In the genomic region with DNA sequence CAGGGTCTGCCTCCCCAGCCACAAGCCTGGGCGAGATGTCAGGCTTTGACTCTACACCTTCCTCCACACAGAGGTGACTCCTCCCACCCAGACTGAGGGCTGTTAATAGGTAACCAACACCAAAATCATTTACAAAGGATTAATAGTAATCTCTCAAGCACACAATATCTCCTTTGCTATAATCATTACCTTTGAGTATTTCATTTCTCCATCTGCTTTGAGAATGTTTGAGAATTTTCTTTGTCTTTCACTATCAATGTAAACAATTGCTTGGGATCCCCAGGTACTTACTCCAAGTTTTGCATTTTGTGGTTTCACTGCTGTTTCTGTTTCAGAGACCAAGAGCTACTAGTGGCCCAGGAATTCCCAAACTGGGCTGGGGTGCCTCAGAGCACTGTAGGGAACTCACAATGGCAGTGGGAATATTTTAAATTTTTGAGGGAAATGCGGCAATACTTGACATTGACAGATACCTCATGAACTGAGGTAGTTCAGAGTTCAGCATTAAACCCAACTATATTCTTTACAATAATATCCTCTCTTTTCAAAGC, we compare ENCODE assay signal across 12 cellular contexts.
A peak's percentile ranks its signal among the peaks of the same experiment; 100 is the strongest.
DNase-seq lines count a peak whose midpoint lies in the region; ATAC-seq, FAIRE-seq and TF ChIP-seq lines count a peak whose summit lies in the region.
"Had no signal": no experiment of that assay in that cellular context is flagged by ENCODE, and none has a peak within 500 bp of the region (broad histone marks: within the 10 kb centered on the region; RNA-seq: fewer than 3 reads in every experiment).

No MANE protein-coding gene starts in this region.

- DNase-seq in GM18507 (ENCODE audit: extremely low spot score, insufficient read length, low read depth) (peak; percentile 52), epithelial cell of proximal tubule (ENCODE audit: low read depth) (peak; percentile 44), amygdala (lab: John Stamatoyannopoulos, UW) (no peak), GDM1 (lab: John Stamatoyannopoulos, UW) (no peak)
- DNase-seq in effector memory CD4-positive, alpha-beta T cell, result no peak
- DNase-seq in effector CD4-positive, alpha-beta T cell, result no peak
- DNase-seq: activated CD4-positive, alpha-beta T cell treated with anti-CD3 and anti-CD28 coated beads for 1 hour; activated naive CD8-positive, alpha-beta T cell treated with anti-CD3 and anti-CD28 coated beads, Interleukin-2, amount 10 ng/mL, durations not matched to agents 7 days and 5 days; left lung had no signal

- no peak overlapping the region for H3K4me3 ChIP-seq in epithelial cell of proximal tubule (ENCODE audit: low read depth, low read length)
- no peak overlapping the region for H3K4me3 ChIP-seq in effector memory CD4-positive, alpha-beta T cell (ENCODE audit: insufficient read depth, low read depth, low read length, poor library complexity, severe bottlenecking)
- H3K4me3 ChIP-seq: BLaER1 treated with 17β-estradiol and CSF1 and Interleukin-3, amounts not matched to agents 10 nM and 100 nM; left lung had no signal

- no peaks in the 10 kb centered on the region for H3K36me3 ChIP-seq in effector memory CD4-positive, alpha-beta T cell (ENCODE audit: control insufficient read depth, insufficient read depth, low read length)
- H3K36me3 ChIP-seq: BLaER1 treated with 17β-estradiol and CSF1 and Interleukin-3, amounts not matched to agents 10 nM and 100 nM; left lung had no signal

- H3K9me3 ChIP-seq in effector memory CD4-positive, alpha-beta T cell (ENCODE audit: control insufficient read depth, low read length), result no peaks in the 10 kb centered on the region
- H3K9me3 ChIP-seq: left lung had no signal

- no peak overlapping the region for H3K27ac ChIP-seq in effector memory CD4-positive, alpha-beta T cell (ENCODE audit: insufficient read depth, low read length, poor library complexity, severe bottlenecking)
- H3K27ac ChIP-seq: BLaER1 treated with 17β-estradiol and CSF1 and Interleukin-3, amounts not matched to agents 10 nM and 100 nM; left lung had no signal

- no peaks in the 10 kb centered on the region for H3K27me3 ChIP-seq in effector memory CD4-positive, alpha-beta T cell (replicated peaks; ENCODE audit: control insufficient read depth, insufficient read depth, low read length, poor library complexity, severe bottlenecking)
- H3K27me3 ChIP-seq: BLaER1 treated with 17β-estradiol and CSF1 and Interleukin-3, amounts not matched to agents 10 nM and 100 nM; left lung had no signal

- TF ChIP-seq CTCF in epithelial cell of proximal tubule (conservative IDR thresholded peaks at IDR 0.05; ENCODE audit: low read depth, low read length), result no peak

- H3K4me1 ChIP-seq in effector memory CD4-positive, alpha-beta T cell (ENCODE audit: control insufficient read depth, insufficient read depth, low read length, poor library complexity, severe bottlenecking), result no peaks in the 10 kb centered on the region
- H3K4me1 ChIP-seq: BLaER1 treated with 17β-estradiol and CSF1 and Interleukin-3, amounts not matched to agents 10 nM and 100 nM; left lung had no signal

- ATAC-seq in GM21447 (IDR thresholded peaks at IDR 0.05; ENCODE audit: unreplicated experiment) (peak; percentile 66), HG03159 (IDR thresholded peaks at IDR 0.05; ENCODE audit: unreplicated experiment) (peak; percentile 85)
- ATAC-seq: left lung had no signal

- peak; percentile 91 for FAIRE-seq in GM18507 (lab: Jason Lieb, UNC)

Comparison
In these comparisons a context has a peak if more than half of its experiments do, and no peak if none do; other contexts are left out.
1. DNase-seq: peak in GM18507 (single experiment) and epithelial cell of proximal tubule (single experiment); none in effector memory CD4-positive, alpha-beta T cell (0 of 3), effector CD4-positive, alpha-beta T cell (single experiment), amygdala (0 of 56) and GDM1 (single experiment).